Comparison of ENCODE assay signal across 20 cellular contexts in genomic region chr5:172353271-172353807, GRCh38.
"Had no signal": no experiment of that assay in that cellular context is flagged by ENCODE, and none has a peak within 500 bp of the region (broad histone marks: within the 10 kb centered on the region; RNA-seq: fewer than 3 reads in every experiment).

No MANE protein-coding gene starts in this region.

- H3K36me3 ChIP-seq: uterus had no signal

- H3K4me3 ChIP-seq: hepatocyte, lung, prostate gland, right atrium auricular region, tibial nerve, uterus had no signal

- DNase-seq: activated CD4-positive, alpha-beta T cell treated with anti-CD3 and anti-CD28 coated beads, Interleukin-2, amount 10 ng/mL, durations not matched to agents 24 days and 14 days; activated CD8-positive, alpha-beta T cell treated with anti-CD3 and anti-CD28 coated beads for 36 hours; activated naive CD4-positive, alpha-beta T cell treated with anti-CD3 and anti-CD28 coated beads for 36 hours; activated naive CD8-positive, alpha-beta T cell treated with anti-CD3 and anti-CD28 coated beads, Interleukin-2, amount 50 U/mL, for 24 hours; activated T-cell treated with anti-CD3 and anti-CD28 coated beads, Interleukin-2, amount 50 U/mL, for 4 hours; cortex of kidney; erythroblast; stimulated activated CD4-positive, alpha-beta T cell treated with anti-CD3 and anti-CD28 coated beads, Interleukin-2, amount 100 ng/mL, for 24 hours; stimulated activated naive CD8-positive, alpha-beta T cell treated with anti-CD3 and anti-CD28 coated beads, Interleukin-15, Interleukin-2, amounts not matched to agents 100 U/mL and 50 U/mL, for 24 hours; substantia nigra; T-helper 17 cell; uterus had no signal

- H3K9me3 Mint-ChIP-seq: activated CD4-positive, alpha-beta T cell treated with anti-CD3 and anti-CD28 coated beads, Interleukin-2, amount 10 ng/mL, durations not matched to agents 24 days and 14 days; activated CD8-positive, alpha-beta T cell treated with anti-CD3 and anti-CD28 coated beads for 36 hours; activated naive CD4-positive, alpha-beta T cell treated with anti-CD3 and anti-CD28 coated beads for 36 hours; activated naive CD8-positive, alpha-beta T cell treated with anti-CD3 and anti-CD28 coated beads, Interleukin-2, amount 50 U/mL, for 24 hours; activated T-cell treated with anti-CD3 and anti-CD28 coated beads, Interleukin-2, amount 50 U/mL, for 4 hours; central memory CD8-positive, alpha-beta T cell; mesothelial cell of epicardium had no signal

- H3K4me1 Mint-ChIP-seq: activated CD4-positive, alpha-beta T cell treated with anti-CD3 and anti-CD28 coated beads, Interleukin-2, amount 10 ng/mL, durations not matched to agents 24 days and 14 days; activated naive CD8-positive, alpha-beta T cell treated with anti-CD3 and anti-CD28 coated beads, Interleukin-2, amount 50 U/mL, for 24 hours; central memory CD8-positive, alpha-beta T cell; mesothelial cell of epicardium; T-helper 17 cell had no signal

- H3K27me3 Mint-ChIP-seq: activated CD4-positive, alpha-beta T cell treated with anti-CD3 and anti-CD28 coated beads, Interleukin-2, amount 10 ng/mL, durations not matched to agents 24 days and 14 days; activated naive CD8-positive, alpha-beta T cell treated with anti-CD3 and anti-CD28 coated beads, Interleukin-2, amount 50 U/mL, for 24 hours had no signal

- H3K9me3 ChIP-seq: prostate gland, right atrium auricular region, tibial nerve, uterus had no signal

- ATAC-seq: activated CD8-positive, alpha-beta T cell treated with anti-CD3 and anti-CD28 coated beads for 36 hours; activated naive CD8-positive, alpha-beta T cell treated with anti-CD3 and anti-CD28 coated beads, Interleukin-2, amount 50 U/mL, for 24 hours; activated T-cell treated with anti-CD3 and anti-CD28 coated beads, Interleukin-2, amount 50 U/mL, for 4 hours; left lobe of liver; stimulated activated naive CD8-positive, alpha-beta T cell treated with anti-CD3 and anti-CD28 coated beads, Interleukin-15, Interleukin-2, amounts not matched to agents 100 U/mL and 50 U/mL, for 24 hours; T-helper 17 cell had no signal

- H3K27me3 ChIP-seq: hepatocyte, right atrium auricular region, tibial nerve, uterus had no signal

- H3K27ac Mint-ChIP-seq: activated CD4-positive, alpha-beta T cell treated with anti-CD3 and anti-CD28 coated beads, Interleukin-2, amount 10 ng/mL, durations not matched to agents 24 days and 14 days; activated CD8-positive, alpha-beta T cell treated with anti-CD3 and anti-CD28 coated beads for 36 hours; activated naive CD4-positive, alpha-beta T cell treated with anti-CD3 and anti-CD28 coated beads for 36 hours; activated naive CD8-positive, alpha-beta T cell treated with anti-CD3 and anti-CD28 coated beads, Interleukin-2, amount 50 U/mL, for 24 hours; mesothelial cell of epicardium; T-helper 17 cell had no signal

- H3K27ac ChIP-seq: hepatocyte, prostate gland, right atrium auricular region, tibial nerve, uterus had no signal

- H3K4me3 Mint-ChIP-seq: activated CD4-positive, alpha-beta T cell treated with anti-CD3 and anti-CD28 coated beads, Interleukin-2, amount 10 ng/mL, durations not matched to agents 24 days and 14 days; activated CD8-positive, alpha-beta T cell treated with anti-CD3 and anti-CD28 coated beads for 36 hours; activated naive CD4-positive, alpha-beta T cell treated with anti-CD3 and anti-CD28 coated beads for 36 hours; activated naive CD8-positive, alpha-beta T cell treated with anti-CD3 and anti-CD28 coated beads, Interleukin-2, amount 50 U/mL, for 24 hours; activated T-cell treated with anti-CD3 and anti-CD28 coated beads, Interleukin-2, amount 50 U/mL, for 4 hours; central memory CD8-positive, alpha-beta T cell; mesothelial cell of epicardium; T-helper 17 cell had no signal

- H3K4me1 ChIP-seq: prostate gland, uterus had no signal
